2 cellular contexts compared by ENCODE assay signal in the genomic region with DNA sequence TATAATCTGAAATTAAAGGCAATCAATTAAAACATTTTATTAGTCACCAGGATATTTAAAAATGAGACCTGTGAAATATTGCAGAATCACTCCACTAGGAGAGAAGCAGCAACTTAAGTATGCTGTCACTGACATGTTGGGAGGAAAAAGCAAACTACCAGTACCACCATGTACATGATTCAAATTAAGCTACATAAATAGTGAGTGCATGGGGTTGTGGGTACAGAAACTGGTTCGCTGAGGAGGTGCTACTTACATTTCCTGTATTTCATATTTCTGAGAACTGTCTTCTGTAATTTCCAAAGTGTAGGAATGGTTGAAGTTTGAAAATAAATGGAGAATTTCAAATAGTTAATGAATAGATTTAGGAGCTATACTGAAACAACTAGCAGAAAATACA.
A peak's percentile ranks its signal among the peaks of the same experiment; 100 is the strongest.
TF ChIP-seq lines count a peak whose summit lies in the region.

No MANE protein-coding gene starts in this region.

TF ChIP-seq in HCT116, 20 proteins besides CTCF, POLR2A, EP300 and RAD21:
- TF ChIP-seq, protein P1, sequence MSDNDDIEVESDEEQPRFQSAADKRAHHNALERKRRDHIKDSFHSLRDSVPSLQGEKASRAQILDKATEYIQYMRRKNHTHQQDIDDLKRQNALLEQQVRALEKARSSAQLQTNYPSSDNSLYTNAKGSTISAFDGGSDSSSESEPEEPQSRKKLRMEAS (IDR thresholded peaks at IDR 0.05), result no peak
- TF ChIP-seq ATF3 (IDR thresholded peaks at IDR 0.05), result no peak
- TF ChIP-seq ELF1 (IDR thresholded peaks at IDR 0.05; ENCODE audit: borderline replicate concordance, low read depth), result no peak
- TF ChIP-seq SIN3A (IDR thresholded peaks at IDR 0.05; ENCODE audit: low read depth), result no peak
TF ChIP-seq in HCT116: peak in this region for 0.

TF ChIP-seq in K562, 482 proteins besides CTCF, POLR2A, EP300 and RAD21:
- TF ChIP-seq SMARCB1 (IDR thresholded peaks at IDR 0.05; ENCODE audit: insufficient read length, low read depth), result peak; percentile 42
- TF ChIP-seq DACH1 (IDR thresholded peaks at IDR 0.05; ENCODE audit: partially characterized antibody), result peak; percentile 30
- TF ChIP-seq ZZZ3 (IDR thresholded peaks at IDR 0.05), result no peak
- no peak for TF ChIP-seq BCL6 (CRISPR knock-in tag; IDR thresholded peaks at IDR 0.05)
- TF ChIP-seq PREB (CRISPR knock-in tag; IDR thresholded peaks at IDR 0.05), result no peak
- TF ChIP-seq MIER1 (IDR thresholded peaks at IDR 0.05; ENCODE audit: low read depth), result no peak
- TF ChIP-seq TBP (optimal IDR thresholded peaks at IDR 0.05; ENCODE audit: low read depth, low read length), result peak; percentile 15
- 0 out of 2 replicates have a peak, but pooled peaks have one; percentile 31 for TF ChIP-seq POLR2AphosphoS2 (IDR thresholded peaks at IDR 0.05; ENCODE audit: low read length)
- no peak for TF ChIP-seq PHF8 (IDR thresholded peaks at IDR 0.05; ENCODE audit: borderline replicate concordance, low read length)
- peak; percentile 56 for TF ChIP-seq NFE2 (IDR thresholded peaks at IDR 0.05; ENCODE audit: low read depth)
- TF ChIP-seq NFYB (IDR thresholded peaks at IDR 0.05; ENCODE audit: extremely low read depth, insufficient read length), result no peak
- TF ChIP-seq, protein P2, sequence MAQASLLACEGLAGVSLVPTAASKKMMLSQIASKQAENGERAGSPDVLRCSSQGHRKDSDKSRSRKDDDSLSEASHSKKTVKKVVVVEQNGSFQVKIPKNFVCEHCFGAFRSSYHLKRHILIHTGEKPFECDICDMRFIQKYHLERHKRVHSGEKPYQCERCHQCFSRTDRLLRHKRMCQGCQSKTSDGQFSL (CRISPR knock-in tag; IDR thresholded peaks at IDR 0.05), result no peak
- TF ChIP-seq, protein P2 (tag; IDR thresholded peaks at IDR 0.05), result no peak
- TF ChIP-seq, protein P3, sequence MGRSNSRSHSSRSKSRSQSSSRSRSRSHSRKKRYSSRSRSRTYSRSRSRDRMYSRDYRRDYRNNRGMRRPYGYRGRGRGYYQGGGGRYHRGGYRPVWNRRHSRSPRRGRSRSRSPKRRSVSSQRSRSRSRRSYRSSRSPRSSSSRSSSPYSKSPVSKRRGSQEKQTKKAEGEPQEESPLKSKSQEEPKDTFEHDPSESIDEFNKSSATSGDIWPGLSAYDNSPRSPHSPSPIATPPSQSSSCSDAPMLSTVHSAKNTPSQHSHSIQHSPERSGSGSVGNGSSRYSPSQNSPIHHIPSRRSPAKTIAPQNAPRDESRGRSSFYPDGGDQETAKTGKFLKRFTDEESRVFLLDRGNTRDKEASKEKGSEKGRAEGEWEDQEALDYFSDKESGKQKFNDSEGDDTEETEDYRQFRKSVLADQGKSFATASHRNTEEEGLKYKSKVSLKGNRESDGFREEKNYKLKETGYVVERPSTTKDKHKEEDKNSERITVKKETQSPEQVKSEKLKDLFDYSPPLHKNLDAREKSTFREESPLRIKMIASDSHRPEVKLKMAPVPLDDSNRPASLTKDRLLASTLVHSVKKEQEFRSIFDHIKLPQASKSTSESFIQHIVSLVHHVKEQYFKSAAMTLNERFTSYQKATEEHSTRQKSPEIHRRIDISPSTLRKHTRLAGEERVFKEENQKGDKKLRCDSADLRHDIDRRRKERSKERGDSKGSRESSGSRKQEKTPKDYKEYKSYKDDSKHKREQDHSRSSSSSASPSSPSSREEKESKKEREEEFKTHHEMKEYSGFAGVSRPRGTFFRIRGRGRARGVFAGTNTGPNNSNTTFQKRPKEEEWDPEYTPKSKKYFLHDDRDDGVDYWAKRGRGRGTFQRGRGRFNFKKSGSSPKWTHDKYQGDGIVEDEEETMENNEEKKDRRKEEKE (IDR thresholded peaks at IDR 0.05; ENCODE audit: borderline replicate concordance in 1 of 2, control insufficient read depth in 1 of 2, low read depth in 2 of 2, low read length in 1 of 2), result 0 out of 4 replicates have a peak, but pooled peaks of 1 of the 2 experiments have one; percentile 18
- TF ChIP-seq ZNF23 (CRISPR knock-in tag; IDR thresholded peaks at IDR 0.05), result 0 out of 2 replicates have a peak, but pooled peaks have one; percentile 27
- TF ChIP-seq JUND (IDR thresholded peaks at IDR 0.05; ENCODE audit: borderline replicate concordance, low read depth, low read length), result no peak
- TF ChIP-seq JUND (tag; IDR thresholded peaks at IDR 0.05; ENCODE audit: borderline replicate concordance, low read depth, low read length), result 0 out of 3 replicates have a peak, but pooled peaks have one; percentile 3
- peak; percentile 18 for TF ChIP-seq CHD1 (IDR thresholded peaks at IDR 0.05; ENCODE audit: low read length)
- no peak for TF ChIP-seq TARDBP (IDR thresholded peaks at IDR 0.05)
- 0 out of 2 replicates have a peak, but pooled peaks have one; percentile 3 for TF ChIP-seq ELF1 (tag; IDR thresholded peaks at IDR 0.05)
- TF ChIP-seq ZNF717 (CRISPR knock-in tag; IDR thresholded peaks at IDR 0.05), result no peak
- TF ChIP-seq JUNB (CRISPR knock-in tag; conservative IDR thresholded peaks at IDR 0.05), result no peak
- TF ChIP-seq ZSCAN32 (CRISPR knock-in tag; IDR thresholded peaks at IDR 0.05), result no peak
- no peak for TF ChIP-seq MAZ (CRISPR knock-in tag; conservative IDR thresholded peaks at IDR 0.05 in 1 of 2, IDR thresholded peaks at IDR 0.05 in 1 of 2)
- TF ChIP-seq ZNF696 (CRISPR knock-in tag; conservative IDR thresholded peaks at IDR 0.05), result 0 out of 2 replicates have a peak, but pooled peaks have one; percentile 21
- no peak for TF ChIP-seq MTA1 (IDR thresholded peaks at IDR 0.05; ENCODE audit: borderline replicate concordance)
